Comparison of ENCODE assay signal across 24 cellular contexts in the genomic region with DNA sequence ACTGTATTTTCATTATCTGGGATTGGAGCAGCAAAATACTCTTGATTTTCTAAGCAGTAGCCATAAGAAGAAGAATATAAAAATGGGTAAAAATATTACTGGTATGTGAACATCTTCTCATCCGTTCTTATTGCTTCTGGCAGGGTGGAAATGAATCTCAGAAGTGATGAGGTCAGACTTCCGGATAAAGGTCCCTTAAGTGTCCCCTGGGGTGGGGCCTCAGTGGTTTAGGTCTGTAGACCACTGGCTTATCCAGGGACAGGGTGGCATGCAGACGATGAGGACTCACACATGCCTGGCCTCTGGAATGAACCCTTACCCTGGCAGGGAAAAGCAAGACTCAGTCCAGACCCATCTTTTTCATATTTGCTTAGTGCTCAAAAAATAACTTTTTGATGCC.
A peak's percentile ranks its signal among the peaks of the same experiment; 100 is the strongest.
DNase-seq lines count a peak whose midpoint lies in the region; ATAC-seq and TF ChIP-seq lines count a peak whose summit lies in the region.
"Had no signal": no experiment of that assay in that cellular context is flagged by ENCODE, and none has a peak within 500 bp of the region (broad histone marks: within the 10 kb centered on the region; RNA-seq: fewer than 3 reads in every experiment).

No MANE protein-coding gene starts in this region.

- H3K36me3 ChIP-seq in ACC112 (ENCODE audit: insufficient read depth, low read length) = no peaks in the 10 kb centered on the region
- H3K36me3 ChIP-seq in adipocyte (ENCODE audit: control insufficient read depth, insufficient read depth, low read length, severe bottlenecking) = no peaks in the 10 kb centered on the region
- H3K36me3 ChIP-seq in heart right ventricle = no peaks in the 10 kb centered on the region
- no peaks in the 10 kb centered on the region for H3K36me3 ChIP-seq in uterus
- no peaks in the 10 kb centered on the region for H3K36me3 ChIP-seq in lower lobe of right lung
- H3K36me3 ChIP-seq in colonic mucosa = no peaks in the 10 kb centered on the region
- H3K36me3 ChIP-seq: gastroesophageal sphincter, left lung, vagina had no signal

- peak; percentile 10 for DNase-seq in adipocyte (ENCODE audit: low read depth)
- DNase-seq in heart right ventricle = no peak
- no peak for DNase-seq in sciatic nerve (ENCODE audit: low spot score)
- DNase-seq in uterus = no peak
- no peak for DNase-seq in lower lobe of right lung
- DNase-seq in colonic mucosa = no peak
- DNase-seq: activated CD4-positive, alpha-beta T cell treated with anti-CD3 and anti-CD28 coated beads for 36 hours; activated CD8-positive, alpha-beta memory T cell treated with anti-CD3 and anti-CD28 coated beads for 24 hours; activated naive CD8-positive, alpha-beta T cell treated with anti-CD3 and anti-CD28 coated beads, Interleukin-2, amount 50 U/mL, for 24 hours; CD8-positive, alpha-beta T cell; EL; hypothalamus; Kasumi-1; left lung; MV-4-11; NCI-H146; NCI-H510A; stimulated activated CD4-positive, alpha-beta T cell treated with anti-CD3 and anti-CD28 coated beads, Interleukin-2, amount 100 ng/mL, for 48 hours had no signal

- H3K9ac ChIP-seq in adipocyte (ENCODE audit: low read length) = peak overlapping the region; percentile 32
- no peak overlapping the region for H3K9ac ChIP-seq in colonic mucosa (ENCODE audit: low read depth in 2 of 2, low read length in 2 of 2)

- H3K4me1 ChIP-seq in ACC112 (ENCODE audit: control insufficient read depth, insufficient read depth, low read length, unreplicated experiment) (peaks cover 52% of the 10 kb centered on the region), adipocyte (ENCODE audit: control insufficient read depth, insufficient read depth, low read length) (peaks cover 49% of the 10 kb centered on the region), heart right ventricle (peaks cover 0 to 31% (median 19%) of the 10 kb centered on the region in 9 donors), uterus (peaks cover 3 to 5% of the 10 kb centered on the region in 2 donors), lower lobe of right lung (no peaks in the 10 kb centered on the region), colonic mucosa (no peaks in the 10 kb centered on the region)
- H3K4me1 ChIP-seq: left lung had no signal

- TF ChIP-seq CTCF in heart right ventricle (IDR thresholded peaks at IDR 0.05) = no peak
- TF ChIP-seq CTCF in uterus (IDR thresholded peaks at IDR 0.05) = no peak
- TF ChIP-seq CTCF in lower lobe of right lung (IDR thresholded peaks at IDR 0.05) = no peak
- no peak for TF ChIP-seq CTCF in colonic mucosa (IDR thresholded peaks at IDR 0.05)

- intact Hi-C loops in heart right ventricle (cut with DNase I) = no loop called here
- intact Hi-C loops in sciatic nerve (cut with DNase I) = no loop called here
- intact Hi-C loops in uterus (cut with DNase I; ENCODE audit: low total_unique reads) = no loop called here
- intact Hi-C loops in lower lobe of right lung (cut with DNase I) = no loop called here
- intact Hi-C loops in colonic mucosa (cut with DNase I) = no loop called here

- TF ChIP-seq POLR2A in uterus (IDR thresholded peaks at IDR 0.05) = no peak

- peak overlapping the region; percentile 37 for H2AFZ ChIP-seq in ACC112 (ENCODE audit: low read length, unreplicated experiment)

- WGBS in heart right ventricle, 2 donors = 40 to 53% methylated on average over 3 of the region's 3 CpGs

- ATAC-seq in heart right ventricle (peak in 6 of 8 donors; percentile 36 to 61 (median 46)), sciatic nerve (peak; percentile 60), HG03175 (IDR thresholded peaks at IDR 0.05; ENCODE audit: unreplicated experiment) (no peak), lower lobe of right lung (no peak)
- ATAC-seq: activated CD4-positive, alpha-beta T cell treated with anti-CD3 and anti-CD28 coated beads for 36 hours; activated naive CD8-positive, alpha-beta T cell treated with anti-CD3 and anti-CD28 coated beads, Interleukin-2, amount 50 U/mL, for 24 hours; CD8-positive, alpha-beta T cell; esophagus mucosa; gastroesophageal sphincter; left lung; natural killer cell treated with Interleukin-12 subunit alpha and Interleukin-12 subunit beta and Interleukin-15 and Interleukin-18, amount 100 ng/mL, for 72 hours had no signal

- no peaks in the 10 kb centered on the region for H3K27me3 ChIP-seq in ACC112 (ENCODE audit: insufficient read depth, low read length)
- H3K27me3 ChIP-seq in adipocyte (replicated peaks; ENCODE audit: control insufficient read depth, insufficient read depth, low read length) = no peaks in the 10 kb centered on the region
- no peaks in the 10 kb centered on the region for H3K27me3 ChIP-seq in heart right ventricle
- no peaks in the 10 kb centered on the region for H3K27me3 ChIP-seq in uterus
- no peaks in the 10 kb centered on the region for H3K27me3 ChIP-seq in lower lobe of right lung (ENCODE audit: low read depth)
- no peaks in the 10 kb centered on the region for H3K27me3 ChIP-seq in colonic mucosa
- H3K27me3 ChIP-seq: gastroesophageal sphincter, left lung, vagina had no signal

- H3K9me3 ChIP-seq in adipocyte (ENCODE audit: control insufficient read depth, low read length) = no peaks in the 10 kb centered on the region
- H3K9me3 ChIP-seq in heart right ventricle = no peaks in the 10 kb centered on the region
- no peaks in the 10 kb centered on the region for H3K9me3 ChIP-seq in uterus
- H3K9me3 ChIP-seq in lower lobe of right lung = no peaks in the 10 kb centered on the region
- H3K9me3 ChIP-seq in colonic mucosa = no peaks in the 10 kb centered on the region
- H3K9me3 ChIP-seq: gastroesophageal sphincter, left lung, vagina had no signal

- H3K27ac ChIP-seq in ACC112 (ENCODE audit: low read depth, low read length) = peak overlapping the region; percentile 41
- peak overlapping the region in 3 of 10 donors; percentile 8 to 44 (median 28) for H3K27ac ChIP-seq in heart right ventricle
- no peak overlapping the region for H3K27ac ChIP-seq in uterus
- H3K27ac ChIP-seq in lower lobe of right lung = no peak overlapping the region
- no peak overlapping the region for H3K27ac ChIP-seq in colonic mucosa
- H3K27ac ChIP-seq: left lung, vagina had no signal

- no peaks in the 10 kb centered on the region for H3K79me2 ChIP-seq in ACC112 (ENCODE audit: control insufficient read depth, insufficient read depth, low read length, unreplicated experiment)

- H3K4me3 ChIP-seq in ACC112 (ENCODE audit: low read depth, low read length) (0 out of 2 replicates have a peak overlapping the region, but pooled peaks have one; percentile 8), adipocyte (ENCODE audit: low read length) (peak overlapping the region; percentile 45), heart right ventricle (no peak overlapping the region), uterus (no peak overlapping the region), lower lobe of right lung (no peak overlapping the region), colonic mucosa (no peak overlapping the region)
- H3K4me3 ChIP-seq: gastroesophageal sphincter, left lung, vagina had no signal

Comparison
In these comparisons a context has a peak if more than half of its experiments do, and no peak if none do; other contexts are left out.
1. H3K4me3 ChIP-seq: peak in ACC112 (single experiment) and adipocyte (single experiment); none in heart right ventricle (0 of 10), uterus (0 of 2), lower lobe of right lung (single experiment) and colonic mucosa (single experiment).
2. ATAC-seq: peak in heart right ventricle (6 of 8) and sciatic nerve (single experiment); none in HG03175 (single experiment) and lower lobe of right lung (0 of 2).